ENCODE assay signal across 8 cellular contexts in the genomic region with DNA sequence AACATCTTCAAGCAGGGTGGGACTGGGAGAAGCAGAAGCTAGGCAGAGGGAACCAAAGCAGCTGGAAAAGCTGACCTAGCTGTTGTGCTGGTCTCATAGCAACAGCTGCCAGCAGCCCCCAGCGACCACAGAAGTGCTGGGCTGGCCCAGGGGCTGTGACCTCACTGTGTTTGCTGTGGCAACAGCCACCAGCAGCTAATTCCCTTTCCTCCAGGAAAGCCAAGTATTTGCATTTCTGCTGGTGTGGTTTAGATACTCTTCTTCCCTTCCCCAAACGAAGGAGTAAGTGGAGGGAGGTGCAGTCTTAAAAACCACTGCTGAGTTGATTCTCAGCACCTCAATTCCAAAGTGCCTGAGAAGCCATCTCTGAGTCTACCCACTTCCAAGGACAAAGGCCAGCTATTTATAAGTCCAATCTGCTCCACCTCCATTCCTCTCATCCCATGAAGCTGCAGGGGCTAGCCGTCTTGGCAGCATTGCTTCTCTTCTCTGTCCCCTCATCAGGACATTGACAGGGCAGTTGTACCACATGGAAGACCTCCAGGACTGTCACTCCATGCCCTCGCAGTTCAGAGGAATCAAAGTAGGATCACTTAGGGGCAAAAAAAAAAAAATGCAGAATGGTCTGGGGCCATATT. TPM values are rescaled to one million over a fixed set of nuclear protein-coding genes. Genes with fewer than 3 reads are reported as not detected.
A peak's percentile ranks its signal among the peaks of the same experiment; 100 is the strongest.
DNase-seq lines count a peak whose midpoint lies in the region; ATAC-seq, FAIRE-seq and TF ChIP-seq lines count a peak whose summit lies in the region.

No MANE protein-coding gene starts in this region.

- no peak for TF ChIP-seq CTCF in A549 (IDR thresholded peaks at IDR 0.05)
- TF ChIP-seq CTCF in Peyer's patch (IDR thresholded peaks at IDR 0.05): no peak
- no peak for TF ChIP-seq CTCF in mucosa of descending colon (IDR thresholded peaks at IDR 0.05)
- no peak for TF ChIP-seq CTCF in uterus (IDR thresholded peaks at IDR 0.05)

- no peak for DNase-seq in A549 (ENCODE audit: low read depth in 1 of 2, low spot score in 1 of 2)
- DNase-seq in Peyer's patch: peak; percentile 65 to 87 (median 66)
- DNase-seq in dermis microvascular lymphatic vessel endothelial cell (ENCODE audit: low read depth in 2 of 2): peak; percentile 70 to 81
- peak; percentile 57 to 86 (median 64) for DNase-seq in mucosa of descending colon
- DNase-seq in uterus: peak in 1 of 2 donors; percentile 46

- H3K9me3 ChIP-seq in A549 (no peaks in the 10 kb centered on the region), Peyer's patch (no peaks in the 10 kb centered on the region), mucosa of descending colon (no peaks in the 10 kb centered on the region), uterus (no peaks in the 10 kb centered on the region)

- no peak overlapping the region for H3K4me2 ChIP-seq in A549

- H3K27me3 ChIP-seq in Peyer's patch (no peaks in the 10 kb centered on the region), uterus (no peaks in the 10 kb centered on the region)

- TF ChIP-seq POLR2A in A549 (IDR thresholded peaks at IDR 0.05; ENCODE audit: low read length) (no peak), Peyer's patch (IDR thresholded peaks at IDR 0.05) (no peak), uterus (IDR thresholded peaks at IDR 0.05) (no peak)

- WGBS in A549 (ENCODE audit: missing lambda C conversion rate): 86% methylated on average over 4 of the region's 4 CpGs

- no peak for FAIRE-seq in A549 (lab: Jason Lieb, UNC)

- intact Hi-C loops in mucosa of descending colon (cut with DNase I, micrococcal nuclease) (no loop called here), uterus (cut with DNase I; ENCODE audit: low total_unique reads) (no loop called here)

- H3K27ac ChIP-seq in A549 (no peak overlapping the region), Peyer's patch (peak overlapping the region; percentile 86 to 93 (median 88)), uterus (peak overlapping the region; percentile 33 to 69)

- H3K4me1 ChIP-seq in A549 (no peaks in the 10 kb centered on the region), Peyer's patch (peaks cover 0 to 50% (median 34%) of the 10 kb centered on the region in 4 donors), mucosa of descending colon (ENCODE audit: low read depth) (peaks cover 24% of the 10 kb centered on the region), uterus (peaks cover 0 to 22% of the 10 kb centered on the region in 2 donors)

- ATAC-seq in A549 (peak; percentile 28 to 54; a peak in 4 of 6 replicates), GM18498 (IDR thresholded peaks at IDR 0.05; ENCODE audit: unreplicated experiment) (peak; percentile 23), mucosa of descending colon (peak; percentile 66), GM19324 (IDR thresholded peaks at IDR 0.05; ENCODE audit: low FRiP score, unreplicated experiment) (no peak), GM21367 (IDR thresholded peaks at IDR 0.05; ENCODE audit: unreplicated experiment) (no peak)

- TF ChIP-seq EP300 in A549 (IDR thresholded peaks at IDR 0.05): no peak

- H3K4me3 ChIP-seq in A549 (no peak overlapping the region), Peyer's patch (peak overlapping the region in 1 of 4 donors; percentile 6), mucosa of descending colon (no peak overlapping the region), uterus (no peak overlapping the region)

- H3K36me3 ChIP-seq in Peyer's patch: peaks cover 0 to 84% (median 0%) of the 10 kb centered on the region in 3 donors
- peaks cover 24% of the 10 kb centered on the region for H3K36me3 ChIP-seq in mucosa of descending colon (ENCODE audit: low read depth)
- H3K36me3 ChIP-seq in uterus: no peaks in the 10 kb centered on the region

- no peak for TF ChIP-seq RAD21 in A549 (conservative IDR thresholded peaks at IDR 0.05 in 1 of 2, IDR thresholded peaks at IDR 0.05 in 1 of 2)

- POLR2A ChIA-PET in A549 (lab: Yijun Ruan, JAX): interaction anchor here (0.5 to 1.1 kb wide), 3 partner anchors 13 to 36 kb away, joined by 3 read pairs; a partner anchor contains a TSS

- CTCF ChIA-PET in A549 (lab: Yijun Ruan, JAX): interaction anchor here (0.6 to 29.1 kb wide), 12 partner anchors 4 to 364 kb away, joined by 3 to 598 read pairs (median 12); a partner anchor contains a TSS

TF ChIP-seq in A549, 52 proteins besides CTCF, POLR2A, EP300 and RAD21:
- TF ChIP-seq MAFK (IDR thresholded peaks at IDR 0.05; ENCODE audit: partially characterized antibody) (peak; percentile 11), NR3C1 (IDR thresholded peaks at IDR 0.05) (no peak)
- TF ChIP-seq, protein P1, sequence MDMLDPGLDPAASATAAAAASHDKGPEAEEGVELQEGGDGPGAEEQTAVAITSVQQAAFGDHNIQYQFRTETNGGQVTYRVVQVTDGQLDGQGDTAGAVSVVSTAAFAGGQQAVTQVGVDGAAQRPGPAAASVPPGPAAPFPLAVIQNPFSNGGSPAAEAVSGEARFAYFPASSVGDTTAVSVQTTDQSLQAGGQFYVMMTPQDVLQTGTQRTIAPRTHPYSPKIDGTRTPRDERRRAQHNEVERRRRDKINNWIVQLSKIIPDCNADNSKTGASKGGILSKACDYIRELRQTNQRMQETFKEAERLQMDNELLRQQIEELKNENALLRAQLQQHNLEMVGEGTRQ (IDR thresholded peaks at IDR 0.05): no peak

RNA-seq across cellular contexts. Expression of a gene that starts 11.5 kb away (rescaled TPM):
- polyA plus RNA-seq in A549 (2011; rRNA removed) (18.7 and 21.4 TPM in 2 replicates), A549 (2017; fragmentation: RNase III; extraction: RNeasy Plus Mini Kit Qiagen cat#74134 plus additional on column Dnase treatment) (26.8 to 29.2 TPM (median 27.6 TPM) in 3 replicates)
- 18.9 and 24.5 TPM in 2 replicates for polyA plus RNA-seq in A549 (2012; cell fraction: cytosol; rRNA removed)
- polyA plus RNA-seq in A549 (2012; cell fraction: nucleus; rRNA removed): 27.6 and 37.7 TPM in 2 replicates
- polyA minus RNA-seq in A549 (2011; rRNA and poly(A)+ RNA removed): 26.4 and 31.9 TPM in 2 replicates
- total RNA-seq in Peyer's patch (10 to 100 TPM; 17.9 to 33.0 (median 29.6) TPM), dermis microvascular lymphatic vessel endothelial cell (4.5 and 7.7 TPM in 2 replicates), mucosa of descending colon (10 to 100 TPM; 26.2 to 29.6 (median 27.0) TPM), uterus (10 to 100 TPM in 2 of 4 donors, 1 to 10 TPM in 2; 4.4 to 38.0 (median 10.8) TPM)

RNA-seq across cellular contexts. Expression of a gene that starts 34.3 kb away (rescaled TPM):
- polyA plus RNA-seq in A549 (2011; rRNA removed) (89.5 and 117 TPM in 2 replicates), A549 (2017; fragmentation: RNase III; extraction: RNeasy Plus Mini Kit Qiagen cat#74134 plus additional on column Dnase treatment) (272 to 278 TPM (median 273 TPM) in 3 replicates)
- 77.4 and 104 TPM in 2 replicates for polyA plus RNA-seq in A549 (2012; cell fraction: cytosol; rRNA removed)
- polyA plus RNA-seq in A549 (2012; cell fraction: nucleus; rRNA removed): 94.8 and 133 TPM in 2 replicates
- polyA minus RNA-seq in A549 (2011; rRNA and poly(A)+ RNA removed): 118 and 124 TPM in 2 replicates
- total RNA-seq in Peyer's patch (100 to 1,000 TPM; 123 to 244 (median 167) TPM), dermis microvascular lymphatic vessel endothelial cell (49.6 and 64.0 TPM in 2 replicates), mucosa of descending colon (100 to 1,000 TPM; 155 to 234 (median 190) TPM), uterus (100 to 1,000 TPM in 2 of 4 donors, 10 to 100 TPM in 2; 49.7 to 219 (median 87.4) TPM)

RNA-seq across cellular contexts. Expression of a gene that starts 55.3 kb away (rescaled TPM):
- polyA plus RNA-seq in A549 (2011; rRNA removed): 6.0 and 13.2 TPM in 2 replicates
- polyA plus RNA-seq in A549 (2012; cell fraction: cytosol; rRNA removed): 21.3 and 30.8 TPM in 2 replicates
- polyA plus RNA-seq in A549 (2012; cell fraction: nucleus; rRNA removed): 70.8 and 74.9 TPM in 2 replicates
- polyA plus RNA-seq in A549 (2017; fragmentation: RNase III; extraction: RNeasy Plus Mini Kit Qiagen cat#74134 plus additional on column Dnase treatment): 63.4 to 86.4 TPM (median 83.2 TPM) in 3 replicates
- 24.8 and 51.1 TPM in 2 replicates for polyA minus RNA-seq in A549 (2011; rRNA and poly(A)+ RNA removed)
- 10 to 100 TPM in 3 of 4 donors, 1 to 10 TPM in 1; 6.8 to 80.9 (median 22.9) TPM for total RNA-seq in Peyer's patch
- total RNA-seq in dermis microvascular lymphatic vessel endothelial cell: 20.8 and 67.1 TPM in 2 replicates
- 10 to 100 TPM in 2 of 3 donors, 1 to 10 TPM in 1; 8.2 to 39.6 (median 21.8) TPM for total RNA-seq in mucosa of descending colon
- 10 to 100 TPM in 2 of 4 donors, 1 to 10 TPM in 2; 6.7 to 61.7 (median 15.7) TPM for total RNA-seq in uterus

Comparison
In these comparisons a context has a peak if more than half of its experiments do, and no peak if none do; other contexts are left out.
1. ATAC-seq: peak in A549 (2 of 2), GM18498 (single experiment) and mucosa of descending colon (single experiment); none in GM19324 (single experiment) and GM21367 (single experiment).
2. DNase-seq: peak in Peyer's patch (3 of 3), dermis microvascular lymphatic vessel endothelial cell (2 of 2) and mucosa of descending colon (3 of 3); none in A549 (0 of 2).
3. H3K27ac ChIP-seq: peak in Peyer's patch (4 of 4) and uterus (2 of 2); none in A549 (0 of 2).